ENCODE assay signal across 12 cellular contexts in the genomic region with DNA sequence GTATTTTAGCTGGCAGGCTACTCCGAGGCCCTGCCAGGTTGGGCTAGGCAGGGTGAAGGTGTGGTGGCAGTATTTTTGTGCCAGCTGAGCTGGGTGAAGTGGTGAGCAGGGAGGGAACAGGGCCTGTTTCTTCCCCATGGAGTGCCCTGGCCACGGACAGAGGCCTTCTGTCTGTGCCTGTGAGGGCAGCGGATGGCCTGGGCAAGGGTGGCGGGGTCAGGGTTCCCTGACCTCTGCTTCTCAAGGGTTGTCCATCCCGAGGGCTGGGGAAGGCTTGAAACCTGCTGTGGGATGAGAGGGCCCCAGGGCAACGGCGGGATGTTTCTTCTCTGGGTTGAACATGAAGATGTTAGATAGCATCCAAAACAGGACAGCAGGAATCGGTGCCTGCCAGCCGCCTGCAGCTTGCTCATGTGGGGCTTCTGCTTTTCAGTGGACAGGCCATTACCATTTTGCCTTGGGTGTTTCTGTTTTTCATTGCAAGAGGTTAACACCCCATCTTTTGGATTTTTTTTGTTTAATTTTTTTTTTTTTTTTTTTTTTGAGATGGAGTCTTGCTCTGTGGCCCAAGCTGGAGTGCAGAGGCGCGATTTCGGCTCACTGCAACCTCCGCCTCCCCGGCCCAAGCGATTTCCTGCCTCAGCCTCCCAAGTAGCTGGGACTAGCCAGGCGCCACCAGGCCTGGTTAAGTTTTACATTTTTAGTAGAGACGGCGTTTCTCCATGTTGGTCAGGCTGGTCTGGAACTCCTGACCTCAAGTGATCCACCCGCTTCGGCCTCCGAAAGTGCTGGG. TPM values are rescaled to one million over a fixed set of nuclear protein-coding genes. Genes with fewer than 3 reads are reported as not detected.
DNase-seq lines count a peak whose midpoint lies in the region; ATAC-seq and TF ChIP-seq lines count a peak whose summit lies in the region.
"Had no signal": no experiment of that assay in that cellular context is flagged by ENCODE, and none has a peak within 500 bp of the region (broad histone marks: within the 10 kb centered on the region; RNA-seq: fewer than 3 reads in every experiment).

No MANE protein-coding gene starts in this region.

- intact Hi-C loops in left cardiac atrium (cut with DNase I), result no loop called here

- H3K9me3 Mint-ChIP-seq in activated T-cell treated with anti-CD3 and anti-CD28 coated beads, Interleukin-2, amount 50 U/mL, for 24 hours, result no peaks in the 10 kb centered on the region
- H3K9me3 Mint-ChIP-seq in WTC11, result 0 out of 2 replicates have a peak, but pooled peaks cover 3% of the 10 kb centered on the region
- no peaks in the 10 kb centered on the region for H3K9me3 Mint-ChIP-seq in stimulated activated memory B cell treated with anti-CD40 and anti-IgM and Interleukin-4, amounts not matched to agents 10 μg/mL and 1 μg/mL and 100 μg/mL, for 72 hours
- H3K9me3 Mint-ChIP-seq: activated B cell treated with CpG ODN at 0.5 μM for 24 hours had no signal

- DNase-seq in activated T-cell treated with anti-CD3 and anti-CD28 coated beads, Interleukin-2, amount 50 U/mL, for 24 hours, result no peak
- DNase-seq in activated T-cell treated with anti-CD3 and anti-CD28 coated beads for 4 hours (no peak), WTC11 (ENCODE audit: low spot score) (no peak), left cardiac atrium (peak; percentile 19), mesenteric fat pad (ENCODE audit: low spot score) (no peak)
- DNase-seq: activated B cell treated with CpG ODN at 0.5 μM for 24 hours, amygdala, NCI-H1694 treated with DMSO at 0.1 percent for 48 hours, nucleus accumbens had no signal

- CTCF ChIA-PET in WTC11 (lab: Charles Lee), result no interaction called here

- peak overlapping the region; percentile 92 for H3K4me3 Mint-ChIP-seq in activated T-cell treated with anti-CD3 and anti-CD28 coated beads, Interleukin-2, amount 50 U/mL, for 24 hours
- H3K4me3 Mint-ChIP-seq in WTC11, result no peak overlapping the region; the same call in 1 of the 2 replicates
- H3K4me3 Mint-ChIP-seq in stimulated activated memory B cell treated with anti-CD40 and anti-IgM and Interleukin-4, amounts not matched to agents 10 μg/mL and 1 μg/mL and 100 μg/mL, for 72 hours, result no peak overlapping the region

- H3K36me3 Mint-ChIP-seq in activated T-cell treated with anti-CD3 and anti-CD28 coated beads, Interleukin-2, amount 50 U/mL, for 24 hours (ENCODE audit: low read depth), result peaks cover 69% of the 10 kb centered on the region
- H3K36me3 Mint-ChIP-seq in WTC11, result peaks cover 25% of the 10 kb centered on the region
- H3K36me3 Mint-ChIP-seq in stimulated activated memory B cell treated with anti-CD40 and anti-IgM and Interleukin-4, amounts not matched to agents 10 μg/mL and 1 μg/mL and 100 μg/mL, for 72 hours, result peaks cover 18% of the 10 kb centered on the region

- no peaks in the 10 kb centered on the region for H3K27me3 Mint-ChIP-seq in activated T-cell treated with anti-CD3 and anti-CD28 coated beads, Interleukin-2, amount 50 U/mL, for 24 hours
- peaks cover 11% of the 10 kb centered on the region for H3K27me3 Mint-ChIP-seq in WTC11 (ENCODE audit: low read depth)
- H3K27me3 Mint-ChIP-seq in stimulated activated memory B cell treated with anti-CD40 and anti-IgM and Interleukin-4, amounts not matched to agents 10 μg/mL and 1 μg/mL and 100 μg/mL, for 72 hours, result peaks cover 13% of the 10 kb centered on the region
- H3K27me3 Mint-ChIP-seq: activated B cell treated with CpG ODN at 0.5 μM for 24 hours had no signal

- POLR2A ChIA-PET in WTC11 (lab: Charles Lee), result interaction anchor here (0.5 kb wide), 1 partner anchor 71 kb away, joined by 3 read pairs; no protein-coding TSS in a partner anchor

- H3K27ac Mint-ChIP-seq in activated T-cell treated with anti-CD3 and anti-CD28 coated beads, Interleukin-2, amount 50 U/mL, for 24 hours, result peak overlapping the region; percentile 64
- H3K27ac Mint-ChIP-seq in WTC11, result peak overlapping the region; percentile 79
- H3K27ac Mint-ChIP-seq in stimulated activated memory B cell treated with anti-CD40 and anti-IgM and Interleukin-4, amounts not matched to agents 10 μg/mL and 1 μg/mL and 100 μg/mL, for 72 hours, result peak overlapping the region; percentile 89
- H3K27ac Mint-ChIP-seq: activated B cell treated with CpG ODN at 0.5 μM for 24 hours had no signal

- ATAC-seq in WTC11 (no peak), left cardiac atrium (peak in 1 of 2 donors; percentile 9), GM21423 (IDR thresholded peaks at IDR 0.05; ENCODE audit: unreplicated experiment) (no peak), HG03159 (IDR thresholded peaks at IDR 0.05; ENCODE audit: unreplicated experiment) (no peak)
- ATAC-seq in stimulated activated memory B cell treated with anti-CD40 and anti-IgM and Interleukin-4, amounts not matched to agents 10 μg/mL and 1 μg/mL and 100 μg/mL, for 72 hours, result no peak

- peaks cover 43% of the 10 kb centered on the region for H3K4me1 Mint-ChIP-seq in activated T-cell treated with anti-CD3 and anti-CD28 coated beads, Interleukin-2, amount 50 U/mL, for 24 hours (ENCODE audit: low read depth)
- H3K4me1 Mint-ChIP-seq in WTC11, result peaks cover 26% of the 10 kb centered on the region
- peaks cover 44% of the 10 kb centered on the region for H3K4me1 Mint-ChIP-seq in stimulated activated memory B cell treated with anti-CD40 and anti-IgM and Interleukin-4, amounts not matched to agents 10 μg/mL and 1 μg/mL and 100 μg/mL, for 72 hours

- no peak for TF ChIP-seq CTCF in WTC11 (IDR thresholded peaks at IDR 0.05)

TF ChIP-seq in WTC11, 78 proteins besides CTCF, POLR2A, EP300 and RAD21:
- no peak for TF ChIP-seq NFATC4 (CRISPR knock-in tag; IDR thresholded peaks at IDR 0.05)
TF ChIP-seq in WTC11: peak in this region for 0.

RNA-seq across cellular contexts. Expression of a gene that starts 3.3 kb away (rescaled TPM):
- total RNA-seq in WTC11 (2021) (248 to 279 TPM (median 251 TPM) in 3 replicates), left cardiac atrium (100 to 1,000 TPM in 1 of 2 donors, 10 to 100 TPM in 1; 99.5 to 115 TPM), mesenteric fat pad (87.1 TPM)

RNA-seq across cellular contexts. Expression of a gene that starts 24.6 kb away (rescaled TPM):
- total RNA-seq in WTC11 (2021) (0.55 to 2.2 TPM (median 0.87 TPM) in 3 replicates), left cardiac atrium (1 to 10 TPM in 1 of 2 donors, under 1 TPM in 1; 0.77 to 1.6 TPM), mesenteric fat pad (not detected)

RNA-seq across cellular contexts. Expression of a gene that starts 51.7 kb away (rescaled TPM):
- 4.6 to 5.4 TPM (median 5.0 TPM) in 3 replicates for total RNA-seq in WTC11 (2021)
- 100 to 1,000 TPM; 783 to 843 TPM for total RNA-seq in left cardiac atrium
- total RNA-seq in mesenteric fat pad, result 82.8 TPM

Comparison
In these comparisons a context has a peak if more than half of its experiments do, and no peak if none do; other contexts are left out.
1. RNA of a gene that starts 51.7 kb away (total RNA-seq): 783 to 843 TPM in left cardiac atrium and 82.8 TPM in mesenteric fat pad (single experiment); 4.6 to 5.4 TPM in WTC11; every median in the first group is over 10 times any median in the second.
2. Peak in every context shown above with its lines, with median percentiles within 50 percentile points of each other: H3K27ac Mint-ChIP-seq.